ENCODE assay signal across 11 cellular contexts in the genomic region with DNA sequence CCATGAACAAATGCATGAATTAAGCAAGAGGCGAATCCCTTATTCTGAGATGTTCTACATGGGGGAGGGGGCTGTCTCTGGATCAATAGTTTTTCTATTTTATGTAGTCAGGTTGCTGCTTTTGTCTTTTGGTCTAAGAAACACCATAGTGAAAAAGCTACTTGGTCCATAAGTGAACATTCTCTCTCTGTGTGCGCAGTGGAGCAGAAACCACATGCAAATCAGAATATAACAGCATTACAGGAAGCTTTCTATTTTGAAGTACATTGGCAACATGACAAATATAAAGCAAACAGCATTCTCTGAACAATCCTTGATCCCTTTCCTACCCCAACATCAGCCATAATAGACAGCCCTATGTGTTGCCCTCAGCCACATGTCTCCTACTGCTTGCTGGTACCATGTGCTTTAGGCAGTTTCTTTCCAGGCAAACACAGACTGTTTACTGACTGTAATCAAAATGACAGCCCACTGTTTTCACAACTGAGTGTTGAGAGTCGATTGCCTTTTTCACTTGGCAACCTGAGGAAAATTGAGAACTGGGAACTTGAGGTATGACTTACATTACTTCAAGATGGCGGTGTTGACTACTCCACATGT. TPM values are rescaled to one million over a fixed set of nuclear protein-coding genes. Genes with fewer than 3 reads are reported as not detected.
DNase-seq lines count a peak whose midpoint lies in the region; ATAC-seq and TF ChIP-seq lines count a peak whose summit lies in the region.
"Had no signal": no experiment of that assay in that cellular context is flagged by ENCODE, and none has a peak within 500 bp of the region (broad histone marks: within the 10 kb centered on the region; RNA-seq: fewer than 3 reads in every experiment).

No MANE protein-coding gene starts in this region.

- POLR2A ChIA-PET in activated CD8-positive, alpha-beta T cell treated with anti-CD3 and anti-CD28 coated beads, Interleukin-2, amount 10 ng/mL, durations not matched to agents 7 days and 5 days (lab: Charles Lee) = no interaction called here

- ATAC-seq in GM19328 (IDR thresholded peaks at IDR 0.05; ENCODE audit: unreplicated experiment) = peak; percentile 96
- ATAC-seq in HG02938 (IDR thresholded peaks at IDR 0.05; ENCODE audit: unreplicated experiment) = peak; percentile 96
- no peak for ATAC-seq in activated CD8-positive, alpha-beta T cell treated with anti-CD3 and anti-CD28 coated beads, Interleukin-2, amount 10 ng/mL, durations not matched to agents 7 days and 5 days

- no peak overlapping the region for H3K4me3 Mint-ChIP-seq in activated CD8-positive, alpha-beta T cell treated with anti-CD3 and anti-CD28 coated beads, Interleukin-2, amount 10 ng/mL, durations not matched to agents 7 days and 5 days

- no peak for TF ChIP-seq POLR2A in breast epithelium (IDR thresholded peaks at IDR 0.05)

- H3F3A ChIP-seq in smooth muscle cell (ENCODE audit: low read depth) = no peaks in the 10 kb centered on the region

- no peaks in the 10 kb centered on the region for H3K36me3 Mint-ChIP-seq in activated CD8-positive, alpha-beta T cell treated with anti-CD3 and anti-CD28 coated beads, Interleukin-2, amount 10 ng/mL, durations not matched to agents 7 days and 5 days (ENCODE audit: low read depth)

- H3K4me3 ChIP-seq in breast epithelium (no peak overlapping the region), smooth muscle cell (no peak overlapping the region)

- H3K9me3 Mint-ChIP-seq in activated CD8-positive, alpha-beta T cell treated with anti-CD3 and anti-CD28 coated beads, Interleukin-2, amount 10 ng/mL, durations not matched to agents 7 days and 5 days (ENCODE audit: insufficient read depth) = no peaks in the 10 kb centered on the region

- no peaks in the 10 kb centered on the region for H3K27me3 Mint-ChIP-seq in activated CD8-positive, alpha-beta T cell treated with anti-CD3 and anti-CD28 coated beads, Interleukin-2, amount 10 ng/mL, durations not matched to agents 7 days and 5 days (ENCODE audit: low read depth)

- CTCF ChIA-PET in activated CD8-positive, alpha-beta T cell treated with anti-CD3 and anti-CD28 coated beads, Interleukin-2, amount 10 ng/mL, durations not matched to agents 7 days and 5 days (lab: Charles Lee) = no interaction called here

- no peaks in the 10 kb centered on the region for H3K4me1 ChIP-seq in breast epithelium
- H3K4me1 ChIP-seq in smooth muscle cell (ENCODE audit: low read depth) = no peaks in the 10 kb centered on the region

- H3K27ac ChIP-seq in breast epithelium = no peak overlapping the region
- no peak overlapping the region for H3K27ac ChIP-seq in smooth muscle cell (ENCODE audit: low read depth)

- DNase-seq in COLO668 (lab: John Stamatoyannopoulos, UW; ENCODE audit: unreplicated experiment) (peak; percentile 71), NCI-H1105 (lab: John Stamatoyannopoulos, UW) (peak; percentile 38), breast epithelium (ENCODE audit: low spot score in 2 of 2) (no peak), smooth muscle cell (lab: John Stamatoyannopoulos, UW; ENCODE audit: unreplicated experiment) (no peak), middle frontal gyrus (ENCODE audit: extremely low spot score, low spot score) (no peak)
- DNase-seq in activated CD8-positive, alpha-beta T cell treated with anti-CD3 and anti-CD28 coated beads, Interleukin-2, amount 10 ng/mL, durations not matched to agents 7 days and 5 days = no peak
- DNase-seq: ACHN; NCI-H1930; stimulated activated CD4-positive, alpha-beta T cell treated with anti-CD3 and anti-CD28 coated beads, Interleukin-2, amount 100 ng/mL, for 24 hours had no signal

- TF ChIP-seq CTCF in breast epithelium (IDR thresholded peaks at IDR 0.05) = no peak
- no peak for TF ChIP-seq CTCF in smooth muscle cell (IDR thresholded peaks at IDR 0.05; ENCODE audit: borderline replicate concordance, insufficient read depth, poor library complexity, severe bottlenecking)

- H4K20me1 ChIP-seq in smooth muscle cell (ENCODE audit: low read depth) = no peaks in the 10 kb centered on the region

- H3K27ac Mint-ChIP-seq in activated CD8-positive, alpha-beta T cell treated with anti-CD3 and anti-CD28 coated beads, Interleukin-2, amount 10 ng/mL, durations not matched to agents 7 days and 5 days = no peak overlapping the region

- no peaks in the 10 kb centered on the region for H3K79me2 ChIP-seq in smooth muscle cell (ENCODE audit: low read depth)

- H3K9ac ChIP-seq in smooth muscle cell (ENCODE audit: low read depth) = no peak overlapping the region

- intact Hi-C loops in breast epithelium (cut with DNase I; ENCODE audit: low total_unique reads) = no loop called here

- H3K9me3 ChIP-seq in breast epithelium (no peaks in the 10 kb centered on the region), smooth muscle cell (replicated peaks; ENCODE audit: low read depth) (no peaks in the 10 kb centered on the region)

- H3K27me3 ChIP-seq in breast epithelium (no peaks in the 10 kb centered on the region), smooth muscle cell (ENCODE audit: low read depth) (no peaks in the 10 kb centered on the region)

- no peak overlapping the region for H3K4me2 ChIP-seq in smooth muscle cell

- H3K4me1 Mint-ChIP-seq in activated CD8-positive, alpha-beta T cell treated with anti-CD3 and anti-CD28 coated beads, Interleukin-2, amount 10 ng/mL, durations not matched to agents 7 days and 5 days (ENCODE audit: low read depth) = no peaks in the 10 kb centered on the region

- 93% methylated on average over 4 of the region's 4 CpGs for WGBS in smooth muscle cell (ENCODE audit: low lambda C conversion rate)

- H3K36me3 ChIP-seq in breast epithelium (no peaks in the 10 kb centered on the region), smooth muscle cell (ENCODE audit: low read depth) (no peaks in the 10 kb centered on the region)

- no peak overlapping the region for H2AFZ ChIP-seq in smooth muscle cell (ENCODE audit: low read depth)

RNA-seq across cellular contexts. Expression of a gene that starts 10.6 kb away (rescaled TPM):
- total RNA-seq in breast epithelium = 1 to 10 TPM in 2 of 3 donors, under 1 TPM in 1; 0.64 to 5.3 (median 1.6) TPM
- not detected in 2 replicates for total RNA-seq in smooth muscle cell
- polyA plus RNA-seq in smooth muscle cell = not detected in 2 replicates
- not detected for total RNA-seq in activated CD8-positive, alpha-beta T cell treated with anti-CD3 and anti-CD28 coated beads, Interleukin-2, amount 10 ng/mL, durations not matched to agents 7 days and 5 days

RNA-seq across cellular contexts. Expression of a gene that starts 45.9 kb away (rescaled TPM):
- total RNA-seq in breast epithelium = 1 to 10 TPM in 2 of 3 donors, under 1 TPM in 1; 0.16 to 2.2 (median 2.0) TPM
- 0.27 and 0.58 TPM in 2 replicates for total RNA-seq in smooth muscle cell
- polyA plus RNA-seq in smooth muscle cell = 0.17 and 0.53 TPM in 2 replicates
- under 1 TPM; 0.05 to 0.13 TPM for total RNA-seq in activated CD8-positive, alpha-beta T cell treated with anti-CD3 and anti-CD28 coated beads, Interleukin-2, amount 10 ng/mL, durations not matched to agents 7 days and 5 days

Comparison
In these comparisons a context has a peak if more than half of its experiments do, and no peak if none do; other contexts are left out.
1. DNase-seq: peak in COLO668 (single experiment) and NCI-H1105 (single experiment); none in breast epithelium (0 of 2), smooth muscle cell (single experiment), activated CD8-positive, alpha-beta T cell treated with anti-CD3 and anti-CD28 coated beads, Interleukin-2, amount 10 ng/mL, durations not matched to agents 7 days and 5 days (single experiment) and middle frontal gyrus (single experiment).